Comparison of ENCODE assay signal across 18 cellular contexts in the genomic region with DNA sequence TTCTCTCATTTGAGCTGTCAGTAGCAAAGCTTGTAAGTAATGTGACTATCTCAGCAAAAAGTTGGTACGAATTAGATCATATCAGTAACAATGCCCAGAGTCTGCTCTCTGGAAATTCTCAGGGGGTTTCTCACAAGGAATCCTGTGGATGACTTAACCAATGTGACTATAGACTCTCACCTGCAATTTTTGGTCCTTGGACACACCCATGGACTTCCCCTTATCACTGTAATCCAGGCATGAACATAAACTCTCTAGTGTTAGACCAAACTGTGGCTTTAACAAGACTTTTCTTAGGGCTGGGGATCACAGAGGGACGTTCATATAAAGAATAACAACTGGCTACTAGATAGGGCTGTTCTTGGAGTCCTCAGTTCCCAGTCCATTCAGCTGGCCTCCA.
A peak's percentile ranks its signal among the peaks of the same experiment; 100 is the strongest.
DNase-seq lines count a peak whose midpoint lies in the region; ATAC-seq and TF ChIP-seq lines count a peak whose summit lies in the region.
"Had no signal": no experiment of that assay in that cellular context is flagged by ENCODE, and none has a peak within 500 bp of the region (broad histone marks: within the 10 kb centered on the region; RNA-seq: fewer than 3 reads in every experiment).

No MANE protein-coding gene starts in this region.

- no peaks in the 10 kb centered on the region for H3K27me3 Mint-ChIP-seq in activated T-cell treated with anti-CD3 and anti-CD28 coated beads, Interleukin-2, amount 50 U/mL, for 24 hours
- H3K27me3 Mint-ChIP-seq in activated naive CD8-positive, alpha-beta T cell treated with anti-CD3 and anti-CD28 coated beads, Interleukin-2, amount 50 U/mL, for 24 hours, result no peaks in the 10 kb centered on the region

- H3K4me3 Mint-ChIP-seq in activated T-cell treated with anti-CD3 and anti-CD28 coated beads, Interleukin-2, amount 50 U/mL, for 24 hours, result no peak overlapping the region
- no peak overlapping the region for H3K4me3 Mint-ChIP-seq in activated naive CD8-positive, alpha-beta T cell treated with anti-CD3 and anti-CD28 coated beads, Interleukin-2, amount 50 U/mL, for 24 hours
- H3K4me3 Mint-ChIP-seq: HFFc6 had no signal

- peaks cover 36% of the 10 kb centered on the region for H3K4me1 Mint-ChIP-seq in activated T-cell treated with anti-CD3 and anti-CD28 coated beads, Interleukin-2, amount 50 U/mL, for 24 hours (ENCODE audit: low read depth)
- H3K4me1 Mint-ChIP-seq in activated naive CD8-positive, alpha-beta T cell treated with anti-CD3 and anti-CD28 coated beads, Interleukin-2, amount 50 U/mL, for 24 hours, result peaks cover 45% of the 10 kb centered on the region

- H3K36me3 Mint-ChIP-seq in activated T-cell treated with anti-CD3 and anti-CD28 coated beads, Interleukin-2, amount 50 U/mL, for 24 hours (ENCODE audit: low read depth), result peaks cover 9% of the 10 kb centered on the region
- H3K36me3 Mint-ChIP-seq in activated naive CD8-positive, alpha-beta T cell treated with anti-CD3 and anti-CD28 coated beads, Interleukin-2, amount 50 U/mL, for 24 hours (ENCODE audit: low read depth), result peaks cover 17% of the 10 kb centered on the region

- in situ Hi-C loops in GM13977 (cut with MboI; ENCODE audit: low pct_unique_long_range_greater_than_20kb, low sequenced_read_pairs, unreplicated experiment), result no loop called here

- H3K27ac Mint-ChIP-seq in activated T-cell treated with anti-CD3 and anti-CD28 coated beads, Interleukin-2, amount 50 U/mL, for 24 hours, result peak overlapping the region; percentile 26
- H3K27ac Mint-ChIP-seq in activated naive CD8-positive, alpha-beta T cell treated with anti-CD3 and anti-CD28 coated beads, Interleukin-2, amount 50 U/mL, for 24 hours, result peak overlapping the region; percentile 7
- H3K27ac Mint-ChIP-seq: HFFc6 had no signal

- no peaks in the 10 kb centered on the region for H3K9me3 Mint-ChIP-seq in activated T-cell treated with anti-CD3 and anti-CD28 coated beads, Interleukin-2, amount 50 U/mL, for 24 hours
- peaks cover 19% of the 10 kb centered on the region for H3K9me3 Mint-ChIP-seq in activated naive CD8-positive, alpha-beta T cell treated with anti-CD3 and anti-CD28 coated beads, Interleukin-2, amount 50 U/mL, for 24 hours
- H3K9me3 Mint-ChIP-seq: HFFc6 had no signal

- ATAC-seq in activated naive CD8-positive, alpha-beta T cell treated with anti-CD3 and anti-CD28 coated beads, Interleukin-2, amount 50 U/mL, for 24 hours, result peak; percentile 38
- peak; percentile 42 for ATAC-seq in stimulated activated naive CD8-positive, alpha-beta T cell treated with anti-CD3 and anti-CD28 coated beads, Interleukin-15, Interleukin-2, amounts not matched to agents 100 U/mL and 50 U/mL, for 24 hours
- ATAC-seq in GM18870 (IDR thresholded peaks at IDR 0.05; ENCODE audit: unreplicated experiment) (no peak), HG03439 (IDR thresholded peaks at IDR 0.05; ENCODE audit: unreplicated experiment) (no peak)
- ATAC-seq: HepG2 had no signal

- no peak for TF ChIP-seq CTCF in GM13977 (IDR thresholded peaks at IDR 0.05; ENCODE audit: extremely low read depth, insufficient read depth, missing control alignments)

- no peak for DNase-seq in activated T-cell treated with anti-CD3 and anti-CD28 coated beads, Interleukin-2, amount 50 U/mL, for 24 hours
- no peak for DNase-seq in activated T-cell treated with anti-CD3 and anti-CD28 coated beads, Interleukin-2, amount 50 U/mL, for 48 hours
- peak; percentile 30 for DNase-seq in GM13977 (ENCODE audit: low spot score)
- DNase-seq in activated naive CD8-positive, alpha-beta T cell treated with anti-CD3 and anti-CD28 coated beads, Interleukin-2, amount 50 U/mL, for 24 hours, result no peak
- DNase-seq in stimulated activated naive CD8-positive, alpha-beta T cell treated with anti-CD3 and anti-CD28 coated beads, Interleukin-15, Interleukin-2, amounts not matched to agents 100 U/mL and 50 U/mL, for 24 hours, result no peak
- DNase-seq: DND-41, H7, HFFc6, KG1, NCI-H1417, NCI-H187, NCI-H2227 treated with DMSO at 0.1 percent for 48 hours, NCI-H524, NCI-H82, SHP77 had no signal

Comparison
In these comparisons a context has a peak if more than half of its experiments do, and no peak if none do; other contexts are left out.
1. ATAC-seq: peak in activated naive CD8-positive, alpha-beta T cell treated with anti-CD3 and anti-CD28 coated beads, Interleukin-2, amount 50 U/mL, for 24 hours (single experiment) and stimulated activated naive CD8-positive, alpha-beta T cell treated with anti-CD3 and anti-CD28 coated beads, Interleukin-15, Interleukin-2, amounts not matched to agents 100 U/mL and 50 U/mL, for 24 hours (single experiment); none in GM18870 (single experiment) and HG03439 (single experiment).